22 cellular contexts compared by ENCODE assay signal in genomic region chr3:180705619-180706018, GRCh38. TPM values are rescaled to one million over a fixed set of nuclear protein-coding genes. Genes with fewer than 3 reads are reported as not detected.
DNase-seq lines count a peak whose midpoint lies in the region; FAIRE-seq and TF ChIP-seq lines count a peak whose summit lies in the region.
"Had no signal": no experiment of that assay in that cellular context is flagged by ENCODE, and none has a peak within 500 bp of the region (broad histone marks: within the 10 kb centered on the region; RNA-seq: fewer than 3 reads in every experiment).

No MANE protein-coding gene starts in this region.

- dilution Hi-C loops in mammary epithelial cell (cut with HindIII; ENCODE audit: low sequenced_read_pairs) = no loop called here

- H3K4me3 ChIP-seq in mammary epithelial cell (replicated peaks in 1 of 3; ENCODE audit: insufficient read depth in 1 of 3, low read depth in 2 of 3, low read length in 3 of 3) (no peak overlapping the region), neural progenitor cell (no peak overlapping the region)
- H3K4me3 ChIP-seq: BLaER1, GM23248 had no signal

- H3K79me2 ChIP-seq in mammary epithelial cell (ENCODE audit: insufficient read depth, low read length) (no peaks in the 10 kb centered on the region), neural progenitor cell (ENCODE audit: low read depth) (no peaks in the 10 kb centered on the region)

- H3F3A ChIP-seq in neural progenitor cell (ENCODE audit: low read depth) = no peaks in the 10 kb centered on the region

- H3K9me3 ChIP-seq in mammary epithelial cell (replicated peaks; ENCODE audit: insufficient read depth, low read length) (no peaks in the 10 kb centered on the region), neural progenitor cell (ENCODE audit: low read depth) (no peaks in the 10 kb centered on the region)
- H3K9me3 ChIP-seq: BLaER1 had no signal

- POLR2A ChIA-PET in MCF 10A (lab: Yijun Ruan, JAX) = interaction anchor here (1.2 kb wide), 1 partner anchor 9 kb away, joined by 3 read pairs; no protein-coding TSS in a partner anchor

- H4K20me1 ChIP-seq in mammary epithelial cell (ENCODE audit: insufficient read depth, low read length) (no peaks in the 10 kb centered on the region), neural progenitor cell (ENCODE audit: low read depth) (no peaks in the 10 kb centered on the region)
- H4K20me1 ChIP-seq: BLaER1 had no signal

- intact Hi-C loops in MCF 10A (cut with micrococcal nuclease) = no loop called here
- intact Hi-C loops in mammary epithelial cell (cut with micrococcal nuclease) = no loop called here

- CTCF ChIA-PET in MCF 10A (lab: Yijun Ruan, JAX) = interaction anchor here (1.0 kb wide), 1 partner anchor 61 kb away, joined by 4 read pairs; no protein-coding TSS in a partner anchor
- CTCF ChIA-PET in mammary epithelial cell (lab: Charles Lee; ENCODE audit: low non-redundant PET) = no interaction called here

- DNase-seq in MCF 10A (ENCODE audit: unreplicated experiment) = no peak
- no peak for DNase-seq in mammary epithelial cell
- peak; percentile 54 for DNase-seq in dermis blood vessel endothelial cell
- DNase-seq in left kidney (ENCODE audit: low read depth, low spot score) = peak; percentile 5
- DNase-seq in neural progenitor cell (ENCODE audit: low spot score) = no peak
- DNase-seq in NCI-H1092 (lab: John Stamatoyannopoulos, UW) = no peak
- DNase-seq in D721Med (ENCODE audit: insufficient read length, low spot score) = no peak
- no peak for DNase-seq in OCI-M1 (lab: John Stamatoyannopoulos, UW)
- DNase-seq: 8988T; CD4-positive, alpha-beta memory T cell; DMS 273 treated with DMSO at 0.1 percent for 48 hours; DMS79; GDM1; GM23248; H7 had no signal

- H3K27ac ChIP-seq in mammary epithelial cell (ENCODE audit: insufficient read depth, low read depth, low read length) = no peak overlapping the region
- H3K27ac ChIP-seq in neural progenitor cell = no peak overlapping the region
- H3K27ac ChIP-seq: BLaER1, GM23248 had no signal

- no peaks in the 10 kb centered on the region for H3K36me3 ChIP-seq in mammary epithelial cell (ENCODE audit: insufficient read depth, low read length)
- H3K36me3 ChIP-seq in neural progenitor cell = peaks cover 4% of the 10 kb centered on the region
- H3K36me3 ChIP-seq: BLaER1 had no signal

- H3K27me3 ChIP-seq in mammary epithelial cell (ENCODE audit: insufficient read depth, low read length) (peaks cover 7% of the 10 kb centered on the region), neural progenitor cell (no peaks in the 10 kb centered on the region)
- H3K27me3 ChIP-seq: BLaER1 had no signal

- H3K4me1 ChIP-seq in mammary epithelial cell (ENCODE audit: insufficient read depth, low read length) (no peaks in the 10 kb centered on the region), neural progenitor cell (peaks cover 9% of the 10 kb centered on the region)
- H3K4me1 ChIP-seq: BLaER1 had no signal

- no peaks in the 10 kb centered on the region for H3K36me3 Mint-ChIP-seq in MCF 10A (ENCODE audit: insufficient read depth, unreplicated experiment)
- H3K36me3 Mint-ChIP-seq in neural progenitor cell = no peaks in the 10 kb centered on the region
- H3K36me3 Mint-ChIP-seq: CD14-positive monocyte; CD4-positive, alpha-beta memory T cell had no signal

- peak overlapping the region; percentile 91 for H3K27ac Mint-ChIP-seq in MCF 10A (ENCODE audit: low read depth, unreplicated experiment)
- H3K27ac Mint-ChIP-seq in neural progenitor cell = no peak overlapping the region
- H3K27ac Mint-ChIP-seq: CD4-positive, alpha-beta memory T cell had no signal

- H3K27me3 Mint-ChIP-seq in MCF 10A (ENCODE audit: insufficient read depth, unreplicated experiment) (no peaks in the 10 kb centered on the region), neural progenitor cell (ENCODE audit: insufficient read depth, low read depth) (peaks cover 2% of the 10 kb centered on the region)

- H3K9me3 Mint-ChIP-seq in MCF 10A (ENCODE audit: unreplicated experiment) (no peaks in the 10 kb centered on the region), neural progenitor cell (peaks cover 3% of the 10 kb centered on the region)

- H3K9ac ChIP-seq in mammary epithelial cell (ENCODE audit: insufficient read depth, low read length) = no peak overlapping the region
- no peak overlapping the region for H3K9ac ChIP-seq in neural progenitor cell
- H3K9ac ChIP-seq: BLaER1, GM23248 had no signal

- H3K4me2 ChIP-seq in mammary epithelial cell (ENCODE audit: insufficient read depth, low read depth, low read length) (no peak overlapping the region), neural progenitor cell (no peak overlapping the region)
- H3K4me2 ChIP-seq: BLaER1 had no signal

- H3K4me1 Mint-ChIP-seq in MCF 10A (ENCODE audit: insufficient read depth, unreplicated experiment) (peaks cover 26% of the 10 kb centered on the region), neural progenitor cell (peaks cover 12% of the 10 kb centered on the region)
- H3K4me1 Mint-ChIP-seq: CD14-positive monocyte; CD4-positive, alpha-beta memory T cell had no signal

- TF ChIP-seq CTCF in MCF 10A (IDR thresholded peaks at IDR 0.05; ENCODE audit: unreplicated experiment) = no peak
- TF ChIP-seq CTCF in mammary epithelial cell (conservative IDR thresholded peaks at IDR 0.05 in 1 of 2, IDR thresholded peaks at IDR 0.05 in 1 of 2; ENCODE audit: extremely low read depth in 1 of 2, insufficient read depth in 1 of 2, low read depth in 1 of 2, low read length in 2 of 2) = no peak
- TF ChIP-seq CTCF in neural progenitor cell (IDR thresholded peaks at IDR 0.05) = no peak
- no peak for TF ChIP-seq CTCF in D721Med (IDR thresholded peaks at IDR 0.05; ENCODE audit: insufficient read depth, missing control alignments)

- H2AFZ ChIP-seq in mammary epithelial cell (ENCODE audit: low read depth, low read length) = no peak overlapping the region
- H2AFZ ChIP-seq in neural progenitor cell (replicated peaks) = peak overlapping the region; percentile 89
- H2AFZ ChIP-seq: GM23248 had no signal

- 81% methylated on average over 4 of the region's 4 CpGs for WGBS in mammary epithelial cell (ENCODE audit: low coverage, missing lambda C conversion rate)

- BruUV-seq in MCF 10A (replicated peaks; lab: Mats Ljungman, UMichigan) = no TSS peak
- no TSS peak for BruUV-seq in mammary epithelial cell (replicated peaks; lab: Mats Ljungman, UMichigan)

- in situ Hi-C loops in mammary epithelial cell (cut with MboI; ENCODE audit: low sequenced_read_pairs in 2 of 2) = no loop called here

- no peak overlapping the region for H3K4me3 Mint-ChIP-seq in MCF 10A (ENCODE audit: unreplicated experiment)
- no peak overlapping the region for H3K4me3 Mint-ChIP-seq in neural progenitor cell
- H3K4me3 Mint-ChIP-seq: CD14-positive monocyte had no signal

- no peak for FAIRE-seq in D721Med (lab: Jason Lieb, UNC)
- FAIRE-seq: GM12892, GM18507 had no signal

RNA-seq across cellular contexts. Expression of gene CCDC39, which starts 26.3 kb away (rescaled TPM):
- total RNA-seq in MCF 10A (2022) (not detected in 2 replicates), mammary epithelial cell (under 1 TPM in 1 of 2 donors, not detected in 1; 0.26 TPM), dermis blood vessel endothelial cell (under 0.01 and 0.34 TPM in 2 replicates), neural progenitor cell (ENCODE audit: low replicate concordance) (0.24 and 3.3 TPM in 2 replicates)
- not detected for polyA plus RNA-seq in mammary epithelial cell
- polyA minus RNA-seq in mammary epithelial cell = not detected
- total RNA-seq: A673, Daoy, GM23248 had no signal
- polyA plus RNA-seq: AG04450; CD14-positive monocyte; CD4-positive, alpha-beta memory T cell; GM23248 had no signal

Comparison
In these comparisons a context has a peak if more than half of its experiments do, and no peak if none do; other contexts are left out.
1. DNase-seq: peak in dermis blood vessel endothelial cell (single experiment) and left kidney (single experiment); none in MCF 10A (single experiment), mammary epithelial cell (single experiment), neural progenitor cell (single experiment), NCI-H1092 (single experiment), D721Med (single experiment) and OCI-M1 (single experiment).